ENCODE assay signal across 10 cellular contexts in genomic region chr4:56910172-56910967, GRCh38. TPM values are rescaled to one million over a fixed set of nuclear protein-coding genes. Genes with fewer than 3 reads are reported as not detected.
DNase-seq lines count a peak whose midpoint lies in the region; ATAC-seq and TF ChIP-seq lines count a peak whose summit lies in the region.
"Had no signal": no experiment of that assay in that cellular context is flagged by ENCODE, and none has a peak within 500 bp of the region (broad histone marks: within the 10 kb centered on the region; RNA-seq: fewer than 3 reads in every experiment).

No MANE protein-coding gene starts in this region.

- H3K36me3 Mint-ChIP-seq in CD8-positive, alpha-beta T cell, result peaks cover 26% of the 10 kb centered on the region
- H3K36me3 Mint-ChIP-seq in nephron progenitor cell (ENCODE audit: low read depth), result peaks cover 37% of the 10 kb centered on the region

- no peak for TF ChIP-seq CTCF in CD8-positive, alpha-beta T cell (IDR thresholded peaks at IDR 0.05)
- TF ChIP-seq CTCF in nephron progenitor cell (IDR thresholded peaks at IDR 0.05) (no peak), stomach (IDR thresholded peaks at IDR 0.05) (no peak)

- H3K4me3 Mint-ChIP-seq in CD8-positive, alpha-beta T cell, result peak overlapping the region; percentile 91
- peak overlapping the region; percentile 98 for H3K4me3 Mint-ChIP-seq in nephron progenitor cell

- peak overlapping the region; percentile 89 for H3K4me2 ChIP-seq in Karpas-422 (ENCODE audit: low read depth, low read length, poor library complexity, severe bottlenecking)

- H3K79me2 ChIP-seq in Karpas-422 (ENCODE audit: low read length), result peaks cover 65% of the 10 kb centered on the region

- peaks cover 55% of the 10 kb centered on the region for H3K4me1 Mint-ChIP-seq in CD8-positive, alpha-beta T cell (ENCODE audit: low read depth)
- H3K4me1 Mint-ChIP-seq in nephron progenitor cell, result peaks cover 43% of the 10 kb centered on the region

- POLR2A ChIA-PET in CD8-positive, alpha-beta T cell (lab: Charles Lee), result interaction anchor here (0.6 to 4.3 kb wide), 5 partner anchors 63 to 962 kb away, joined by 3 to 114 read pairs (median 4); partner anchors contain the start of genes NOA1, PAICS, POLR2B and PPAT

- CTCF ChIA-PET in CD8-positive, alpha-beta T cell (lab: Charles Lee), result interaction anchor here (0.6 to 1.2 kb wide), 3 partner anchors 19 to 52 kb away, joined by 3 to 4 read pairs (median 3); no protein-coding TSS in a partner anchor

- no peak for TF ChIP-seq EP300 in stomach (IDR thresholded peaks at IDR 0.05)

- H2AFZ ChIP-seq in Karpas-422 (ENCODE audit: low read length), result no peak overlapping the region

- H3K9me3 ChIP-seq in CD8-positive, alpha-beta T cell (ENCODE audit: low read length), result no peaks in the 10 kb centered on the region
- H3K9me3 ChIP-seq in Karpas-422 (ENCODE audit: low read length) (no peaks in the 10 kb centered on the region), stomach (no peaks in the 10 kb centered on the region)

- peak overlapping the region; percentile 96 for H3K27ac Mint-ChIP-seq in CD8-positive, alpha-beta T cell
- peak overlapping the region; percentile 100 for H3K27ac Mint-ChIP-seq in nephron progenitor cell

- no peaks in the 10 kb centered on the region for H3K36me3 ChIP-seq in CD8-positive, alpha-beta T cell (ENCODE audit: insufficient read depth, low read length)
- peaks cover 10% of the 10 kb centered on the region; the same call in 1 of the 2 replicates for H3K36me3 ChIP-seq in Karpas-422 (ENCODE audit: insufficient read depth, low read length)
- H3K36me3 ChIP-seq in stomach, result peaks cover 0 to 17% (median 5%) of the 10 kb centered on the region in 4 donors

- TF ChIP-seq POLR2A in stomach (IDR thresholded peaks at IDR 0.05), result no peak

- no peak for DNase-seq in CD8-positive, alpha-beta T cell
- DNase-seq in Karpas-422 (no peak), nephron progenitor cell (no peak), hypothalamus (lab: John Stamatoyannopoulos, UW) (no peak), stomach (no peak), inferior parietal cortex (ENCODE audit: extremely low spot score) (no peak)
- DNase-seq: NCI-H1436, occipital lobe had no signal

- H4K20me1 ChIP-seq in Karpas-422 (ENCODE audit: insufficient read depth, low read depth, low read length), result no peaks in the 10 kb centered on the region

- no peaks in the 10 kb centered on the region for H3K27me3 Mint-ChIP-seq in CD8-positive, alpha-beta T cell (ENCODE audit: low read depth)
- H3K27me3 Mint-ChIP-seq in nephron progenitor cell (ENCODE audit: low read depth, poor library complexity), result peaks cover 12% of the 10 kb centered on the region

- intact Hi-C loops in CD8-positive, alpha-beta T cell (cut with DNase I, micrococcal nuclease), result loop anchor here in 1 of 2 experiments (10.0 kb wide), 1 partner anchor 1366 kb away; the partner anchor contains the start of gene CLOCK
- intact Hi-C loops in stomach (cut with DNase I; ENCODE audit: low total_unique reads), result no loop called here

- H3K4me1 ChIP-seq in CD8-positive, alpha-beta T cell (ENCODE audit: insufficient read depth, low read length), result peaks cover 67% of the 10 kb centered on the region
- H3K4me1 ChIP-seq in Karpas-422 (ENCODE audit: low read length) (peaks cover 42% of the 10 kb centered on the region), stomach (peaks cover 11 to 71% (median 50%) of the 10 kb centered on the region in 4 donors)

- WGBS in stomach, 5 donors, result 44 to 55% (median 46%) methylated on average over 6 of the region's 6 CpGs

- H3K27ac ChIP-seq in CD8-positive, alpha-beta T cell (ENCODE audit: low read depth, low read length), result peak overlapping the region; percentile 86
- H3K27ac ChIP-seq in Karpas-422 (ENCODE audit: low read length), result peak overlapping the region; percentile 83
- H3K27ac ChIP-seq in cingulate gyrus (ENCODE audit: low read depth, low read length), result peak overlapping the region; percentile 14
- peak overlapping the region in 2 of 5 donors; percentile 94 to 96 for H3K27ac ChIP-seq in stomach

- no peaks in the 10 kb centered on the region for H3K27me3 ChIP-seq in CD8-positive, alpha-beta T cell (ENCODE audit: insufficient read depth, low read length)
- no peaks in the 10 kb centered on the region for H3K27me3 ChIP-seq in Karpas-422 (ENCODE audit: low read length)
- H3K27me3 ChIP-seq in stomach, result no peaks in the 10 kb centered on the region

- no peaks in the 10 kb centered on the region for H3K9me2 ChIP-seq in Karpas-422 (replicated peaks; ENCODE audit: insufficient read depth, low read length)

- H3K4me3 ChIP-seq in CD8-positive, alpha-beta T cell (ENCODE audit: low read depth, low read length), result peak overlapping the region; percentile 92
- H3K4me3 ChIP-seq in Karpas-422 (ENCODE audit: low read length), result peak overlapping the region; percentile 76
- peak overlapping the region in 2 of 4 donors; percentile 89 to 99 for H3K4me3 ChIP-seq in stomach

- ATAC-seq in CD8-positive, alpha-beta T cell, result no peak
- no peak for ATAC-seq in HG02623 (IDR thresholded peaks at IDR 0.05; ENCODE audit: unreplicated experiment)

- peak overlapping the region; percentile 97 for H3K9ac ChIP-seq in Karpas-422 (ENCODE audit: low read length)

- H3K9me3 Mint-ChIP-seq in CD8-positive, alpha-beta T cell, result no peaks in the 10 kb centered on the region
- no peaks in the 10 kb centered on the region for H3K9me3 Mint-ChIP-seq in nephron progenitor cell

RNA-seq across cellular contexts. Expression of gene REST, which starts 2.7 kb away (rescaled TPM):
- 10 to 100 TPM; 58.9 to 60.7 TPM for total RNA-seq in CD8-positive, alpha-beta T cell
- 39.9 and 52.0 TPM in 2 replicates for total RNA-seq in Karpas-422 (2014; rRNA removed; shearing (Covaris generic); ENCODE audit: low replicate concordance)
- total RNA-seq in stomach, result 10 to 100 TPM; 36.4 to 79.7 (median 47.4) TPM
- 1 to 10 TPM; 3.1 to 4.9 (median 4.4) TPM for polyA plus RNA-seq in stomach
